ENCODE assay signal across 1 cellular context in genomic region chr6:31558631-31559500, GRCh38.
A peak's percentile ranks its signal among the peaks of the same experiment; 100 is the strongest.
TF ChIP-seq lines count a peak whose summit lies in the region.

No MANE protein-coding gene starts in this region.

TF ChIP-seq in HepG2, 621 proteins besides CTCF, POLR2A, EP300 and RAD21:
- TF ChIP-seq ZSCAN21 (CRISPR knock-in tag; IDR thresholded peaks at IDR 0.05; ENCODE audit: borderline replicate concordance) = no peak
- TF ChIP-seq AGO2 (optimal IDR thresholded peaks at IDR 0.05; ENCODE audit: low read depth, low read length) = peak; percentile 4
